1 cellular context compared by ENCODE assay signal in the genomic region with DNA sequence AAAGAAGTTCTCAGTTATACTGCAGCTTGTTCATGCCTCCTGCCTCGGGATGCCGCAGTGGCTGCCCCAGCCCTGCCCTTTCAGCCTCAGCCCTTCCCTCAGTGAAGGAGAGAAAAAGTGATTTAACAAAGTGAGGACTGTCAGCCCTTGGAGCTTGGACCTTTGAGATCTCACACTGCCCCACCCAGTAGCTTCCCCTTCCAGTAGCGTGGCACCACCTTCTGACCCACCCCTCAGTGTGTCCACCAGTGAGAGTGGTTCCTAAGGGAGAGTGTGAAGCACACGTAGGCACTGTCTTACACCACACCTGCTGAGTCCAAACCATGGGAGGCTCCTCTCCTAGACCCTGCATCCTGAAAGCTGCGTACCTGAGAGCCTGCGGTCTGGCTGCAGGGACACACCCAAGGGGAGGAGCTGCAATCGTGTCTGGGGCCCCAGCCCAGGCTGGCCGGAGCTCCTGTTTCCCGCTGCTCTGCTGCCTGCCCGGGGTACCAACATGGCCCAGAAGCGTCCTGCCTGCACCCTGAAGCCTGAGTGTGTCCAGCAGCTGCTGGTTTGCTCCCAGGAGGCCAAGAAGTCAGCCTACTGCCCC.
TF ChIP-seq lines count a peak whose summit lies in the region.

CDA (plus strand) TSS at position 464 of the 592 bp plus-strand sequence; CDS start at position 497, 33 bp downstream.

TF ChIP-seq in SK-N-SH, 30 proteins besides CTCF, POLR2A, EP300 and RAD21 (continued from another document):
- TF ChIP-seq, protein P1, sequence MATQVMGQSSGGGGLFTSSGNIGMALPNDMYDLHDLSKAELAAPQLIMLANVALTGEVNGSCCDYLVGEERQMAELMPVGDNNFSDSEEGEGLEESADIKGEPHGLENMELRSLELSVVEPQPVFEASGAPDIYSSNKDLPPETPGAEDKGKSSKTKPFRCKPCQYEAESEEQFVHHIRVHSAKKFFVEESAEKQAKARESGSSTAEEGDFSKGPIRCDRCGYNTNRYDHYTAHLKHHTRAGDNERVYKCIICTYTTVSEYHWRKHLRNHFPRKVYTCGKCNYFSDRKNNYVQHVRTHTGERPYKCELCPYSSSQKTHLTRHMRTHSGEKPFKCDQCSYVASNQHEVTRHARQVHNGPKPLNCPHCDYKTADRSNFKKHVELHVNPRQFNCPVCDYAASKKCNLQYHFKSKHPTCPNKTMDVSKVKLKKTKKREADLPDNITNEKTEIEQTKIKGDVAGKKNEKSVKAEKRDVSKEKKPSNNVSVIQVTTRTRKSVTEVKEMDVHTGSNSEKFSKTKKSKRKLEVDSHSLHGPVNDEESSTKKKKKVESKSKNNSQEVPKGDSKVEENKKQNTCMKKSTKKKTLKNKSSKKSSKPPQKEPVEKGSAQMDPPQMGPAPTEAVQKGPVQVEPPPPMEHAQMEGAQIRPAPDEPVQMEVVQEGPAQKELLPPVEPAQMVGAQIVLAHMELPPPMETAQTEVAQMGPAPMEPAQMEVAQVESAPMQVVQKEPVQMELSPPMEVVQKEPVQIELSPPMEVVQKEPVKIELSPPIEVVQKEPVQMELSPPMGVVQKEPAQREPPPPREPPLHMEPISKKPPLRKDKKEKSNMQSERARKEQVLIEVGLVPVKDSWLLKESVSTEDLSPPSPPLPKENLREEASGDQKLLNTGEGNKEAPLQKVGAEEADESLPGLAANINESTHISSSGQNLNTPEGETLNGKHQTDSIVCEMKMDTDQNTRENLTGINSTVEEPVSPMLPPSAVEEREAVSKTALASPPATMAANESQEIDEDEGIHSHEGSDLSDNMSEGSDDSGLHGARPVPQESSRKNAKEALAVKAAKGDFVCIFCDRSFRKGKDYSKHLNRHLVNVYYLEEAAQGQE (IDR thresholded peaks at IDR 0.05; ENCODE audit: low read depth, low read length), result no peak
TF ChIP-seq in SK-N-SH: peak in this region for 0.
